In the genomic region with DNA sequence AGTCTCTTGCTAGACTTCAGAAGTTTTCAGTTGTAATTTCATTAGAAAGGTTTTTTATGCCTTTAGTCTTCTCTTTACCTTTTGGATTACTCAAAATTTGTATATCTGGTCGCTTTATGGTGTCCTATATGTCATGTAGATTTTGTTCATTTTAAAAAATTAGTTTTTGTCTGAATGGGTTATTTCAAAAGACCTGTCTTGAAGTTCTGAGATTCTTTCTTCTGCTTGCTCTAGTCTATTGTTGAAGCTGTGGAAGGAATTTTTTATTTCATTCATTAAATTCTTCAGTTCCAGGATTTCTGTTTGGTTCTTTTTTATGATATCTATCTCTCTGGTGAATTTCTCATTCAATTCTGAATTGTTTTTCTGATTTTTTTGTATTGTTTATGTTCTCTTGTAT, we compare ENCODE assay signal across 22 cellular contexts. TPM values are rescaled to one million over a fixed set of nuclear protein-coding genes. Genes with fewer than 3 reads are reported as not detected.
A peak's percentile ranks its signal among the peaks of the same experiment; 100 is the strongest.
DNase-seq lines count a peak whose midpoint lies in the region; ATAC-seq, FAIRE-seq and TF ChIP-seq lines count a peak whose summit lies in the region.
"Had no signal": no experiment of that assay in that cellular context is flagged by ENCODE, and none has a peak within 500 bp of the region (broad histone marks: within the 10 kb centered on the region; RNA-seq: fewer than 3 reads in every experiment).

No MANE protein-coding gene starts in this region.

- H4K20me1 ChIP-seq in Karpas-422 (ENCODE audit: insufficient read depth, low read depth, low read length) (no peaks in the 10 kb centered on the region), K562 (replicated peaks; ENCODE audit: control insufficient read depth, insufficient read depth, low read length) (no peaks in the 10 kb centered on the region), smooth muscle cell (ENCODE audit: low read depth) (no peaks in the 10 kb centered on the region)
- H4K20me1 ChIP-seq: BLaER1 treated with 17β-estradiol and CSF1 and Interleukin-3, amounts not matched to agents 10 nM and 100 nM had no signal

- no peak for TF ChIP-seq EP300 in K562 (IDR thresholded peaks at IDR 0.05; ENCODE audit: low read length)

- no peak for TF ChIP-seq RAD21 in K562 (CRISPR knock-in tag; conservative IDR thresholded peaks at IDR 0.05 in 1 of 2, IDR thresholded peaks at IDR 0.05 in 1 of 2)

- POLR2A ChIA-PET in K562 (lab: Yijun Ruan, JAX): no interaction called here

- H3K4me2 ChIP-seq in Karpas-422 (ENCODE audit: low read depth, low read length, poor library complexity, severe bottlenecking): no peak overlapping the region
- no peak overlapping the region for H3K4me2 ChIP-seq in K562 (ENCODE audit: insufficient read depth, low read length)
- no peak overlapping the region for H3K4me2 ChIP-seq in smooth muscle cell
- H3K4me2 ChIP-seq: A549 had no signal

- no peak for ATAC-seq in K562
- ATAC-seq: A549; CD8-positive, alpha-beta T cell had no signal

- H3K4me3 ChIP-seq in Karpas-422 (ENCODE audit: low read length) (no peak overlapping the region), K562 (no peak overlapping the region), smooth muscle cell (no peak overlapping the region)
- H3K4me3 ChIP-seq: A549 had no signal

- H2AFZ ChIP-seq in Karpas-422 (ENCODE audit: low read length) (no peak overlapping the region), K562 (ENCODE audit: low read depth, low read length) (no peak overlapping the region), smooth muscle cell (ENCODE audit: low read depth) (no peak overlapping the region)

- 0% methylated on average over 1 of the region's 1 CpG for WGBS in K562 (ENCODE audit: insufficient coverage, low coverage, missing lambda C conversion rate)
- WGBS in smooth muscle cell (ENCODE audit: low lambda C conversion rate): 81% methylated on average over 1 of the region's 1 CpG

- H3K4me1 ChIP-seq in Karpas-422 (ENCODE audit: low read length): no peaks in the 10 kb centered on the region
- H3K4me1 ChIP-seq in K562 (replicated peaks in 1 of 2; ENCODE audit: control insufficient read depth in 2 of 2, insufficient read depth in 2 of 2, low read length in 2 of 2): no peaks in the 10 kb centered on the region
- H3K4me1 ChIP-seq in smooth muscle cell (ENCODE audit: low read depth): no peaks in the 10 kb centered on the region

- H3K36me3 ChIP-seq in Karpas-422 (ENCODE audit: insufficient read depth, low read length) (no peaks in the 10 kb centered on the region), K562 (ENCODE audit: control insufficient read depth, insufficient read depth, low read length) (no peaks in the 10 kb centered on the region), smooth muscle cell (ENCODE audit: low read depth) (no peaks in the 10 kb centered on the region)

- BruUV-seq in K562 (replicated peaks; lab: Mats Ljungman, UMichigan): no TSS peak

- H3K27ac ChIP-seq in Karpas-422 (ENCODE audit: low read length) (no peak overlapping the region), K562 (ENCODE audit: extremely low read depth, low read depth, low read length) (no peak overlapping the region), smooth muscle cell (ENCODE audit: low read depth) (no peak overlapping the region)
- H3K27ac ChIP-seq: 22Rv1, A549, C4-2B had no signal

- H3K9ac ChIP-seq in Karpas-422 (ENCODE audit: low read length): no peak overlapping the region
- no peak overlapping the region for H3K9ac ChIP-seq in K562 (ENCODE audit: insufficient read depth in 1 of 2, low read depth in 2 of 2, low read length in 2 of 2)
- no peak overlapping the region for H3K9ac ChIP-seq in smooth muscle cell (ENCODE audit: low read depth)
- H3K9ac ChIP-seq: BLaER1 treated with 17β-estradiol and CSF1 and Interleukin-3, amounts not matched to agents 10 nM and 100 nM had no signal

- H3K9me1 ChIP-seq in K562 (ENCODE audit: control insufficient read depth, insufficient read depth, low read length): no peaks in the 10 kb centered on the region

- H3K27me3 ChIP-seq in Karpas-422 (ENCODE audit: low read length) (no peaks in the 10 kb centered on the region), K562 (ENCODE audit: control insufficient read depth in 2 of 2, insufficient read depth in 2 of 2, low read length in 2 of 2) (no peaks in the 10 kb centered on the region), smooth muscle cell (ENCODE audit: low read depth) (no peaks in the 10 kb centered on the region)
- H3K27me3 ChIP-seq: BLaER1 treated with 17β-estradiol and CSF1 and Interleukin-3, amounts not matched to agents 10 nM and 100 nM had no signal

- DNase-seq in DMS 273 (lab: John Stamatoyannopoulos, UW; ENCODE audit: unreplicated experiment): peak; percentile 13
- DNase-seq in DMS 273 treated with DMSO at 0.1 percent for 48 hours (lab: John Stamatoyannopoulos, UW): no peak
- peak; percentile 10 for DNase-seq in Caki2 (ENCODE audit: low read depth)
- DNase-seq in Karpas-422: peak; percentile 46
- DNase-seq in K562 (ENCODE audit: extremely low read depth in 1 of 4, low spot score in 3 of 4): no peak
- no peak for DNase-seq in NCI-H1092 treated with DMSO at 0.1 percent for 48 hours (lab: John Stamatoyannopoulos, UW)
- DNase-seq in smooth muscle cell (lab: John Stamatoyannopoulos, UW; ENCODE audit: unreplicated experiment): no peak
- DNase-seq: AML-193; Calu3; CD4-positive, alpha-beta T cell; CD8-positive, alpha-beta T cell; COR-L47; DMS79 treated with DMSO at 0.1 percent for 48 hours; GF-D8 had no signal

- CTCF ChIA-PET in K562 (lab: Yijun Ruan, JAX; ENCODE audit: low intra/inter-chr PET ratio): no interaction called here

- no peak for TF ChIP-seq POLR2A in K562 (conservative IDR thresholded peaks at IDR 0.05)

- H3K9me3 ChIP-seq in Karpas-422 (ENCODE audit: low read length): peaks cover 17% of the 10 kb centered on the region
- peaks cover 7% of the 10 kb centered on the region; the same call in 1 of the 2 replicates for H3K9me3 ChIP-seq in K562 (replicated peaks; ENCODE audit: control insufficient read depth, insufficient read depth, low read depth, low read length)
- no peaks in the 10 kb centered on the region for H3K9me3 ChIP-seq in smooth muscle cell (replicated peaks; ENCODE audit: low read depth)

- no peak for FAIRE-seq in K562 (lab: Jason Lieb, UNC)
- FAIRE-seq: A549, D721Med, G401.6, GM12891, GM19239 had no signal

- H3F3A ChIP-seq in smooth muscle cell (ENCODE audit: low read depth): peaks cover 5% of the 10 kb centered on the region

- no peaks in the 10 kb centered on the region for H3K9me2 ChIP-seq in Karpas-422 (replicated peaks; ENCODE audit: insufficient read depth, low read length)

- TF ChIP-seq CTCF in K562 (IDR thresholded peaks at IDR 0.05 in 2 of 3, conservative IDR thresholded peaks at IDR 0.05 in 1 of 3; ENCODE audit: insufficient read depth in 2 of 3, low read depth in 1 of 3, low read length in 3 of 3) (no peak), smooth muscle cell (IDR thresholded peaks at IDR 0.05; ENCODE audit: borderline replicate concordance, insufficient read depth, poor library complexity, severe bottlenecking) (no peak)

- in situ Hi-C loops in Caki2 (cut with HindIII; ENCODE audit: low pct_unique_long_range_greater_than_20kb, low sequenced_read_pairs): no loop called here
- in situ Hi-C loops in K562 (cut with MboI): no loop called here

- H3K79me2 ChIP-seq in Karpas-422 (ENCODE audit: low read length): no peaks in the 10 kb centered on the region
- no peaks in the 10 kb centered on the region for H3K79me2 ChIP-seq in K562 (ENCODE audit: control insufficient read depth, insufficient read depth, low read length)
- no peaks in the 10 kb centered on the region for H3K79me2 ChIP-seq in smooth muscle cell (ENCODE audit: low read depth)

- intact Hi-C loops in K562 (cut with micrococcal nuclease): no loop called here

TF ChIP-seq in K562, 482 proteins besides CTCF, POLR2A, EP300 and RAD21:
- TF ChIP-seq ZNF76 (CRISPR knock-in tag; IDR thresholded peaks at IDR 0.05; ENCODE audit: borderline replicate concordance) (no peak), ZNF696 (CRISPR knock-in tag; conservative IDR thresholded peaks at IDR 0.05) (no peak), TRIM28 (IDR thresholded peaks at IDR 0.05) (peak; percentile 60; the same call in 1 of the 2 replicates)

RNA-seq across cellular contexts. Expression of a gene that starts 46.5 kb away (rescaled TPM):
- total RNA-seq in Caki2 (2014; rRNA removed; shearing (Covaris generic); ENCODE audit: low replicate concordance): 146 and 194 TPM in 2 replicates
- total RNA-seq in Karpas-422 (2014; rRNA removed; shearing (Covaris generic); ENCODE audit: low replicate concordance): 8.2 and 11.5 TPM in 2 replicates
- total RNA-seq in K562 (2011; cell fraction: chromatin; rRNA removed; ENCODE audit: low replicate concordance): 21.3 and 58.7 TPM in 2 replicates
- total RNA-seq in K562 (2011; cell fraction: nucleolus; rRNA removed): 21.2 and 23.3 TPM in 2 replicates
- 34.2 and 65.9 TPM in 2 replicates for total RNA-seq in K562 (2011; cell fraction: nucleoplasm; rRNA removed)
- total RNA-seq in K562 (2014; rRNA removed): 13.8 and 17.5 TPM in 2 replicates
- total RNA-seq in K562 (2014; rRNA removed; fragmentation: Illumina TruSeq; extraction: Trizol): 38.9 and 43.3 TPM in 2 replicates
- total RNA-seq in K562 (2015; rRNA removed; fragmentation: Illumina TruSeq; extraction: Trizol): 22.3 and 24.5 TPM in 2 replicates
- 39.5 and 41.0 TPM in 2 replicates for total RNA-seq in K562 (2021)
- 55.5 and 71.6 TPM in 2 replicates for polyA plus RNA-seq in K562 (2011; rRNA removed)
- polyA plus RNA-seq in K562 (2011; cell fraction: cytosol; rRNA removed): 10.4 and 18.6 TPM in 2 replicates
- 11.0 and 14.3 TPM in 2 replicates for polyA plus RNA-seq in K562 (2011; cell fraction: nucleus; rRNA removed)
- polyA plus RNA-seq in K562 (2012): 23.6 and 39.2 TPM in 2 replicates
- 27.3 and 32.8 TPM in 2 replicates for polyA plus RNA-seq in K562 (2014; fragmentation: Illumina TruSeq; extraction: Trizol)
- polyA plus RNA-seq in K562 (2014; fragmentation: Nextera tagmentation; extraction: Ambion mirVana): 1 to 10 TPM; 9.3 to 9.6 TPM
- polyA plus RNA-seq in K562 (2014; rRNA removed): 16.2 and 18.2 TPM in 2 replicates
- polyA minus RNA-seq in K562 (2011; rRNA and poly(A)+ RNA removed): 60.9 and 71.0 TPM in 2 replicates
- 25.4 and 28.6 TPM in 2 replicates for polyA minus RNA-seq in K562 (2011; cell fraction: cytosol; rRNA and poly(A)+ RNA removed)
- 29.9 and 38.1 TPM in 2 replicates for polyA minus RNA-seq in K562 (2011; cell fraction: nucleus; rRNA and poly(A)+ RNA removed)
- total RNA-seq in smooth muscle cell: 9.7 and 14.7 TPM in 2 replicates
- 15.9 and 19.7 TPM in 2 replicates for polyA plus RNA-seq in smooth muscle cell

Comparison
In these comparisons a context has a peak if more than half of its experiments do, and no peak if none do; other contexts are left out.
1. DNase-seq: peak in DMS 273 (single experiment), Caki2 (single experiment) and Karpas-422 (single experiment); none in DMS 273 treated with DMSO at 0.1 percent for 48 hours (single experiment), K562 (0 of 4), NCI-H1092 treated with DMSO at 0.1 percent for 48 hours (single experiment) and smooth muscle cell (single experiment).